In genomic region chr10:117442944-117443676, GRCh38 we compare ENCODE assay signal across 8 cellular contexts.
DNase-seq lines count a peak whose midpoint lies in the region; ATAC-seq and FAIRE-seq lines count a peak whose summit lies in the region.

No MANE protein-coding gene starts in this region.

- DNase-seq in NCI-H2081 (lab: John Stamatoyannopoulos, UW) (peak; percentile 44 to 53), NCI-H2081 treated with DMSO at 0.1 percent for 48 hours (lab: John Stamatoyannopoulos, UW) (no peak), NCI-H748 treated with DMSO at 0.1 percent for 48 hours (lab: John Stamatoyannopoulos, UW) (peak; percentile 49), midbrain (lab: John Stamatoyannopoulos, UW) (peak; percentile 79)
- DNase-seq in activated CD8-positive, alpha-beta memory T cell treated with anti-CD3 and anti-CD28 coated beads for 48 hours (ENCODE audit: low read depth in 2 of 3, low spot score in 2 of 3), result peak; percentile 13 to 39 (median 15)
- DNase-seq in stimulated activated CD8-positive, alpha-beta memory T cell treated with anti-CD3 and anti-CD28 coated beads, Interleukin-4, amount 100 ng/mL, for 24 hours (ENCODE audit: low read depth), result peak; percentile 32

- ATAC-seq in HG02973 (IDR thresholded peaks at IDR 0.05; ENCODE audit: unreplicated experiment), result peak; percentile 87

- peak; percentile 50 for FAIRE-seq in endometrium (lab: Jason Lieb, UNC)
